ENCODE assay signal across 21 cellular contexts in the genomic region with DNA sequence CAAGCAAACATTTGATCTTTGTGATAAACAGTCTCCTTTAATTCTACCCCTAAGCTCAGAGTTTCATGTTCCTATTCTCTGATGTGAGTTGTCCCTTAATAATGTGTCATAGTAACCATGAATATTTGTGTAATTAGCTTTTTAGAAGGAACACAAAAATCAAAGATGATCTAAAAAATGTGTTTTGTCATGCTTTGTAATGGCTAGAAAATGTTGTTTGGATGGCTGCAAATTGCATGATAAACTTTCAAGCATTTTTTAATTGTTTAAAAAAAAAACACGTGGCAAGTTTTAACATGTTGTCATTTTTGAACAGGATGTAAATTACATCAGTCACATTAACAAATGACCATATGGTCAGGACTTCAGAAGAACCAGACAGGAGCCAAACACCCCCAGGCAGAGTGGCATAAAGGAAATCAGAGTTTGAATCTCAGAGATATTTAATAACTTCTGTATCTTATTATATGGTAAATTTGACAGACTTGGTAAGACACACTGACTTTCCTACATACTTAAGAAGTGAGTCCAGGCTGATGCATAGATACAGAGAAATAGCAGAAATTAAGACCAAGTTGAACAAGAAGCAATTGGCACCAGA.
A peak's percentile ranks its signal among the peaks of the same experiment; 100 is the strongest.
DNase-seq lines count a peak whose midpoint lies in the region; ATAC-seq and TF ChIP-seq lines count a peak whose summit lies in the region.
"Had no signal": no experiment of that assay in that cellular context is flagged by ENCODE, and none has a peak within 500 bp of the region (broad histone marks: within the 10 kb centered on the region; RNA-seq: fewer than 3 reads in every experiment).

No MANE protein-coding gene starts in this region.

- H3K27me3 Mint-ChIP-seq in activated T-helper 2 cell treated with anti-CD3 and anti-CD28 coated beads, Interferon-gamma antibody, Interleukin-2, Interleukin-4, amounts not matched to agents 10 μg/mL and 5 μg/mL and 100 μg/mL, durations not matched to agents 14 hours and 24 hours and 36 hours (ENCODE audit: low read depth), result no peaks in the 10 kb centered on the region
- H3K27me3 Mint-ChIP-seq: activated naive CD4-positive, alpha-beta T cell treated with anti-CD3 and anti-CD28 coated beads, Interleukin-2, amount 50 U/mL, for 24 hours; stimulated activated naive B cell treated with anti-CD40 and anti-IgM and Interleukin-4, amounts not matched to agents 10 μg/mL and 1 μg/mL and 100 μg/mL, for 72 hours had no signal

- no peak overlapping the region for H3K14ac ChIP-seq in trophoblast cell (ENCODE audit: low read length)

- H3K9ac ChIP-seq in trophoblast cell (ENCODE audit: low read length), result no peak overlapping the region

- H3K36me3 Mint-ChIP-seq in activated T-helper 2 cell treated with anti-CD3 and anti-CD28 coated beads, Interferon-gamma antibody, Interleukin-2, Interleukin-4, amounts not matched to agents 10 μg/mL and 5 μg/mL and 100 μg/mL, durations not matched to agents 14 hours and 24 hours and 36 hours (ENCODE audit: low read depth), result peaks cover 4% of the 10 kb centered on the region
- H3K36me3 Mint-ChIP-seq: activated naive CD4-positive, alpha-beta T cell treated with anti-CD3 and anti-CD28 coated beads, Interleukin-2, amount 50 U/mL, for 24 hours; stimulated activated naive B cell treated with anti-CD40 and anti-IgM and Interleukin-4, amounts not matched to agents 10 μg/mL and 1 μg/mL and 100 μg/mL, for 72 hours had no signal

- H4K91ac ChIP-seq in trophoblast cell (ENCODE audit: low read depth, low read length), result no peak overlapping the region

- H3K4me3 ChIP-seq in epithelial cell of esophagus (ENCODE audit: low read length) (no peak overlapping the region), trophoblast cell (ENCODE audit: low read depth, low read length) (no peak overlapping the region)
- H3K4me3 ChIP-seq: dorsolateral prefrontal cortex, transverse colon had no signal

- no peak overlapping the region for H3K4me2 ChIP-seq in trophoblast cell (ENCODE audit: low read length)

- peaks cover 2% of the 10 kb centered on the region for H3K9me3 ChIP-seq in trophoblast cell (ENCODE audit: insufficient read depth, low read depth, low read length)

- H3K4ac ChIP-seq in trophoblast cell (ENCODE audit: low read depth, low read length), result no peak overlapping the region

- no peak overlapping the region for H2AFZ ChIP-seq in trophoblast cell (ENCODE audit: insufficient read depth, low read length, poor library complexity)

- H3K23ac ChIP-seq in trophoblast cell (ENCODE audit: low read length), result no peak overlapping the region

- no peaks in the 10 kb centered on the region for H3K79me1 ChIP-seq in trophoblast cell (ENCODE audit: low read length)

- H2BK12ac ChIP-seq in trophoblast cell (ENCODE audit: low read length), result no peak overlapping the region

- H2BK5ac ChIP-seq in trophoblast cell (ENCODE audit: low read depth, low read length, poor library complexity), result no peak overlapping the region

- no peak overlapping the region for H2AK5ac ChIP-seq in trophoblast cell (ENCODE audit: low read length)

- DNase-seq in GM04503 (ENCODE audit: low read depth), result peak; percentile 64
- DNase-seq in RKO (ENCODE audit: low spot score), result peak; percentile 37
- DNase-seq in epithelial cell of esophagus (ENCODE audit: low read depth), result peak; percentile 87
- DNase-seq in trophoblast cell, result peak; percentile 3 to 45
- DNase-seq in globus pallidus (ENCODE audit: low spot score), result no peak
- no peak for DNase-seq in activated T-helper 2 cell treated with anti-CD3 and anti-CD28 coated beads, Interferon-gamma antibody, Interleukin-2, Interleukin-4, amounts not matched to agents 10 μg/mL and 5 μg/mL and 100 μg/mL, durations not matched to agents 14 hours and 24 hours and 36 hours (ENCODE audit: low spot score)
- DNase-seq: activated CD4-positive, alpha-beta T cell treated with anti-CD3 and anti-CD28 coated beads, Interleukin-2, amount 50 U/mL, for 48 hours; activated T-cell treated with anti-CD3 and anti-CD28 coated beads, Interleukin-2, amount 50 U/mL, for 1 hour; brain microvascular endothelial cell; dorsolateral prefrontal cortex; NCI-H2081 treated with DMSO at 0.1 percent for 48 hours; NCI-H82; stimulated activated CD4-positive, alpha-beta T cell treated with anti-CD3 and anti-CD28 coated beads, Interleukin-15, amount 100 ng/mL, for 24 hours; stimulated activated naive B cell treated with anti-CD40 and anti-IgM and Interleukin-4, amounts not matched to agents 10 μg/mL and 1 μg/mL and 100 μg/mL, for 72 hours; SW 1271; transverse colon had no signal

- intact Hi-C loops in activated T-helper 2 cell treated with anti-CD3 and anti-CD28 coated beads, Interferon-gamma antibody, Interleukin-2, Interleukin-4, amounts not matched to agents 10 μg/mL and 5 μg/mL and 100 μg/mL, durations not matched to agents 14 hours and 24 hours and 36 hours (cut with micrococcal nuclease), result no loop called here

- H3K18ac ChIP-seq in trophoblast cell (ENCODE audit: low read length), result no peak overlapping the region

- H2BK120ac ChIP-seq in trophoblast cell (ENCODE audit: insufficient read depth, low read length, poor library complexity), result no peak overlapping the region

- H3K79me2 ChIP-seq in trophoblast cell (ENCODE audit: control insufficient read depth, insufficient read depth, low read length, poor library complexity), result no peaks in the 10 kb centered on the region

- H3K27me3 ChIP-seq in trophoblast cell (ENCODE audit: insufficient read depth, low read length), result no peaks in the 10 kb centered on the region
- H3K27me3 ChIP-seq: brain microvascular endothelial cell, dorsolateral prefrontal cortex, transverse colon had no signal

- no peak overlapping the region for H4K8ac ChIP-seq in trophoblast cell (ENCODE audit: low read depth, low read length)

- TF ChIP-seq CTCF in epithelial cell of esophagus (IDR thresholded peaks at IDR 0.05; ENCODE audit: insufficient read depth, low read depth, low read length, missing control alignments), result no peak

- no peaks in the 10 kb centered on the region for H3K36me3 ChIP-seq in trophoblast cell (ENCODE audit: control insufficient read depth in 1 of 2, insufficient read depth in 2 of 2, low read length in 2 of 2)
- H3K36me3 ChIP-seq: brain microvascular endothelial cell, transverse colon had no signal

- H3K4me1 Mint-ChIP-seq in activated T-helper 2 cell treated with anti-CD3 and anti-CD28 coated beads, Interferon-gamma antibody, Interleukin-2, Interleukin-4, amounts not matched to agents 10 μg/mL and 5 μg/mL and 100 μg/mL, durations not matched to agents 14 hours and 24 hours and 36 hours (ENCODE audit: low read depth), result no peaks in the 10 kb centered on the region
- H3K4me1 Mint-ChIP-seq: activated naive CD4-positive, alpha-beta T cell treated with anti-CD3 and anti-CD28 coated beads, Interleukin-2, amount 50 U/mL, for 24 hours; stimulated activated naive B cell treated with anti-CD40 and anti-IgM and Interleukin-4, amounts not matched to agents 10 μg/mL and 1 μg/mL and 100 μg/mL, for 72 hours had no signal

- H3K9me3 Mint-ChIP-seq in activated T-helper 2 cell treated with anti-CD3 and anti-CD28 coated beads, Interferon-gamma antibody, Interleukin-2, Interleukin-4, amounts not matched to agents 10 μg/mL and 5 μg/mL and 100 μg/mL, durations not matched to agents 14 hours and 24 hours and 36 hours, result peaks cover 18% of the 10 kb centered on the region

- ATAC-seq in HG03457 (IDR thresholded peaks at IDR 0.05; ENCODE audit: unreplicated experiment), result no peak
- no peak for ATAC-seq in HG03175 (IDR thresholded peaks at IDR 0.05; ENCODE audit: unreplicated experiment)
- ATAC-seq: stimulated activated naive B cell treated with anti-CD40 and anti-IgM and Interleukin-4, amounts not matched to agents 10 μg/mL and 1 μg/mL and 100 μg/mL, for 72 hours had no signal

- H3K4me1 ChIP-seq in trophoblast cell (ENCODE audit: control insufficient read depth in 1 of 2, insufficient read depth in 2 of 2, low read length in 2 of 2), result no peaks in the 10 kb centered on the region
- H3K4me1 ChIP-seq: transverse colon had no signal

- no CpG with 5 or more reads among the region's 1 CpG for WGBS in trophoblast cell (ENCODE audit: extremely low coverage, insufficient coverage, insufficient read length)

- no peak overlapping the region for H3K4me3 Mint-ChIP-seq in activated T-helper 2 cell treated with anti-CD3 and anti-CD28 coated beads, Interferon-gamma antibody, Interleukin-2, Interleukin-4, amounts not matched to agents 10 μg/mL and 5 μg/mL and 100 μg/mL, durations not matched to agents 14 hours and 24 hours and 36 hours (ENCODE audit: low read depth)
- H3K4me3 Mint-ChIP-seq: activated naive CD4-positive, alpha-beta T cell treated with anti-CD3 and anti-CD28 coated beads, Interleukin-2, amount 50 U/mL, for 24 hours; mesothelial cell of epicardium; stimulated activated naive B cell treated with anti-CD40 and anti-IgM and Interleukin-4, amounts not matched to agents 10 μg/mL and 1 μg/mL and 100 μg/mL, for 72 hours had no signal

- H3K27ac ChIP-seq in trophoblast cell (ENCODE audit: low read depth, low read length), result no peak overlapping the region
- H3K27ac ChIP-seq: brain microvascular endothelial cell, C4-2B, dorsolateral prefrontal cortex, transverse colon had no signal

- H4K12ac ChIP-seq in trophoblast cell (ENCODE audit: low read depth, low read length), result no peak overlapping the region

- no peak overlapping the region for H3K27ac Mint-ChIP-seq in activated T-helper 2 cell treated with anti-CD3 and anti-CD28 coated beads, Interferon-gamma antibody, Interleukin-2, Interleukin-4, amounts not matched to agents 10 μg/mL and 5 μg/mL and 100 μg/mL, durations not matched to agents 14 hours and 24 hours and 36 hours
- H3K27ac Mint-ChIP-seq: activated naive CD4-positive, alpha-beta T cell treated with anti-CD3 and anti-CD28 coated beads, Interleukin-2, amount 50 U/mL, for 24 hours; mesothelial cell of epicardium; stimulated activated naive B cell treated with anti-CD40 and anti-IgM and Interleukin-4, amounts not matched to agents 10 μg/mL and 1 μg/mL and 100 μg/mL, for 72 hours had no signal

Comparison
In these comparisons a context has a peak if more than half of its experiments do, and no peak if none do; other contexts are left out.
1. DNase-seq: peak in GM04503 (single experiment), RKO (single experiment), epithelial cell of esophagus (single experiment) and trophoblast cell (2 of 2); none in globus pallidus (single experiment) and activated T-helper 2 cell treated with anti-CD3 and anti-CD28 coated beads, Interferon-gamma antibody, Interleukin-2, Interleukin-4, amounts not matched to agents 10 μg/mL and 5 μg/mL and 100 μg/mL, durations not matched to agents 14 hours and 24 hours and 36 hours (single experiment).